ENCODE assay signal across 16 cellular contexts in genomic region chr4:1478766-1479355, GRCh38.
DNase-seq lines count a peak whose midpoint lies in the region; ATAC-seq, FAIRE-seq and TF ChIP-seq lines count a peak whose summit lies in the region.
"Had no signal": no experiment of that assay in that cellular context is flagged by ENCODE, and none has a peak within 500 bp of the region (broad histone marks: within the 10 kb centered on the region; RNA-seq: fewer than 3 reads in every experiment).

No MANE protein-coding gene starts in this region.

- H3K27ac ChIP-seq in right lobe of liver = no peak overlapping the region
- H3K27ac ChIP-seq in HepG2 (ENCODE audit: extremely low read length, insufficient read depth, low read length) = no peak overlapping the region
- no peak overlapping the region for H3K27ac ChIP-seq in H9 (ENCODE audit: insufficient read length, low read depth, low read length)
- H3K27ac ChIP-seq in kidney (ENCODE audit: low read depth in 2 of 2, low read length in 2 of 2) = no peak overlapping the region
- H3K27ac ChIP-seq in uterus = no peak overlapping the region

- peaks cover 22 to 37% of the 10 kb centered on the region in 2 experiments for H3K9me3 Mint-ChIP-seq in H9

- H3K4ac ChIP-seq in H9 (ENCODE audit: low read depth, low read length) = no peak overlapping the region

- no peak overlapping the region for H3K27ac Mint-ChIP-seq in H9

- no peaks in the 10 kb centered on the region for H3K23me2 ChIP-seq in H9 (ENCODE audit: insufficient read length, low read depth, low read length, poor library complexity, severe bottlenecking)

- H3K27me3 ChIP-seq in right lobe of liver = no peaks in the 10 kb centered on the region
- peaks cover 0 to under 1% of the 10 kb centered on the region in 2 experiments; a peak in 1 of 5 replicates for H3K27me3 ChIP-seq in HepG2 (ENCODE audit: control insufficient read depth in 1 of 2, insufficient read depth in 2 of 2, low read length in 2 of 2)
- no peaks in the 10 kb centered on the region; the same call in 1 of the 2 replicates for H3K27me3 ChIP-seq in H9 (ENCODE audit: insufficient read depth, low read length)
- peaks cover 0 to under 1% of the 10 kb centered on the region in 2 donors for H3K27me3 ChIP-seq in uterus

- 31% methylated on average over 5 of the region's 10 CpGs for WGBS in right lobe of liver (ENCODE audit: insufficient coverage, low coverage, low lambda C conversion rate, missing lambda C conversion rate)
- 10% methylated on average over 7 of the region's 10 CpGs for WGBS in HepG2 (ENCODE audit: low lambda C conversion rate)
- WGBS in H9 (ENCODE audit: extremely low coverage, insufficient read length, low lambda C conversion rate) = no CpG with 5 or more reads among the region's 10 CpGs

- no peak overlapping the region for H3K23ac ChIP-seq in H9 (ENCODE audit: insufficient read length, low read depth, low read length)

- H2BK15ac ChIP-seq in H9 (ENCODE audit: low read depth, low read length) = no peak overlapping the region

- no peak overlapping the region for H2BK20ac ChIP-seq in H9 (ENCODE audit: low read depth, low read length, poor library complexity, severe bottlenecking)

- in situ Hi-C loops in HepG2 (cut with HindIII; ENCODE audit: extremely low pct_ligation_motif_present, low pct_unique_long_range_greater_than_20kb) = no loop called here

- H3K4me2 ChIP-seq in HepG2 (ENCODE audit: low read depth, low read length) = no peak overlapping the region
- H3K4me2 ChIP-seq in H9 (ENCODE audit: insufficient read depth, insufficient read length, low read length) = no peak overlapping the region

- peaks cover 30% of the 10 kb centered on the region for H3K27me3 Mint-ChIP-seq in H9 (ENCODE audit: low read depth)

- H2BK120ac ChIP-seq in H9 (ENCODE audit: low read depth, low read length, poor library complexity, severe bottlenecking) = no peak overlapping the region

- no peak for FAIRE-seq in HepG2 (lab: Jason Lieb, UNC)
- no peak for FAIRE-seq in kidney (lab: Jason Lieb, UNC)
- FAIRE-seq: H54 had no signal

- H3K36me3 Mint-ChIP-seq in H9 (ENCODE audit: insufficient read depth in 1 of 3, low read depth in 3 of 3) = peaks cover 0 to 1% (median 0%) of the 10 kb centered on the region in 3 experiments; a peak in 2 of 7 replicates

- H2AK5ac ChIP-seq in H9 (ENCODE audit: insufficient read length, low read length) = no peak overlapping the region

- peak in 2 of 3 donors; percentile 10 to 30 for DNase-seq in right lobe of liver
- no peak for DNase-seq in HepG2 (ENCODE audit: low spot score)
- DNase-seq in H9 = peak; percentile 28
- DNase-seq in kidney = peak; percentile 30
- peak; percentile 2 to 3 for DNase-seq in uterus
- no peak for DNase-seq in HuH-7 (ENCODE audit: low spot score)
- DNase-seq in foreskin fibroblast = no peak
- DNase-seq: C1 segment of cervical spinal cord, DMS53, NCI-H1436, NCI-H2107, NCI-H345, SHP77 had no signal

- H3K9ac ChIP-seq in HepG2 (ENCODE audit: insufficient read depth, low read depth, low read length) (no peak overlapping the region), H9 (ENCODE audit: extremely low read depth, insufficient read length, low read length) (no peak overlapping the region), kidney (ENCODE audit: low read length in 2 of 2) (no peak overlapping the region)

- H3K4me3 ChIP-seq in right lobe of liver (no peak overlapping the region), HepG2 (replicated peaks in 1 of 3; ENCODE audit: insufficient read depth in 1 of 3, low read depth in 2 of 3, low read length in 3 of 3) (no peak overlapping the region), kidney (ENCODE audit: low read length in 2 of 2) (no peak overlapping the region), uterus (no peak overlapping the region), foreskin fibroblast (ENCODE audit: low read depth in 1 of 2, low read length in 2 of 2) (no peak overlapping the region)

- no peak overlapping the region for H4K8ac ChIP-seq in H9 (replicated peaks; ENCODE audit: insufficient read length, low read depth, low read length)

- no peak overlapping the region for H3K56ac ChIP-seq in H9 (ENCODE audit: insufficient read length, low read depth, low read length)

- H3K4me3 Mint-ChIP-seq in H9 = no peak overlapping the region

- H2BK12ac ChIP-seq in H9 (ENCODE audit: insufficient read length, low read depth, low read length) = no peak overlapping the region

- H4K91ac ChIP-seq in H9 (ENCODE audit: insufficient read length, low read depth, low read length) = no peak overlapping the region

- no peaks in the 10 kb centered on the region for H3K9me3 ChIP-seq in right lobe of liver
- H3K9me3 ChIP-seq in HepG2 (ENCODE audit: low read length) = peaks cover 8% of the 10 kb centered on the region; the same call in 1 of the 2 replicates
- peaks cover 9% of the 10 kb centered on the region for H3K9me3 ChIP-seq in H9 (ENCODE audit: control insufficient read depth, low read depth, low read length)
- peaks cover 2 to 12% of the 10 kb centered on the region in 2 donors for H3K9me3 ChIP-seq in kidney (ENCODE audit: control insufficient read depth in 1 of 2, low read length in 2 of 2)
- H3K9me3 ChIP-seq in uterus = peaks cover 0 to 6% of the 10 kb centered on the region in 2 donors

- H4K20me1 ChIP-seq in HepG2 (ENCODE audit: insufficient read depth, low read length) (no peaks in the 10 kb centered on the region), H9 (ENCODE audit: control insufficient read depth, insufficient read depth, insufficient read length) (no peaks in the 10 kb centered on the region)

- no peak overlapping the region for H3T11ph ChIP-seq in H9 (ENCODE audit: low read length)

- H2BK5ac ChIP-seq in H9 (ENCODE audit: insufficient read length, low read length) = no peak overlapping the region

- H3K4me1 ChIP-seq in right lobe of liver (no peaks in the 10 kb centered on the region), HepG2 (ENCODE audit: insufficient read depth, low read length) (no peaks in the 10 kb centered on the region), H9 (ENCODE audit: insufficient read depth, low read length) (no peaks in the 10 kb centered on the region), kidney (ENCODE audit: control insufficient read depth in 1 of 2, insufficient read depth in 1 of 2, low read depth in 1 of 2, low read length in 2 of 2) (no peaks in the 10 kb centered on the region), uterus (no peaks in the 10 kb centered on the region)
- H3K4me1 ChIP-seq: Caco-2 had no signal

- TF ChIP-seq EP300 in HepG2 (IDR thresholded peaks at IDR 0.05; ENCODE audit: low read depth in 2 of 2, low read length in 2 of 2) (no peak), HepG2 (CRISPR knock-in tag; IDR thresholded peaks at IDR 0.05; ENCODE audit: borderline replicate concordance) (no peak)

- no peaks in the 10 kb centered on the region for H3K79me1 ChIP-seq in H9 (ENCODE audit: insufficient read depth, low read depth, low read length, poor library complexity, severe bottlenecking)

- TF ChIP-seq POLR2A in right lobe of liver (IDR thresholded peaks at IDR 0.05) = no peak
- TF ChIP-seq POLR2A in HepG2 (IDR thresholded peaks at IDR 0.05; ENCODE audit: insufficient read depth in 1 of 2, low read depth in 2 of 2, low read length in 2 of 2) = no peak
- no peak for TF ChIP-seq POLR2A in uterus (IDR thresholded peaks at IDR 0.05)

- TF ChIP-seq CTCF in right lobe of liver (IDR thresholded peaks at IDR 0.05) (no peak), HepG2 (CRISPR knock-in tag; IDR thresholded peaks at IDR 0.05) (no peak), H9 (conservative IDR thresholded peaks at IDR 0.05) (no peak), kidney (IDR thresholded peaks at IDR 0.05; ENCODE audit: borderline replicate concordance, extremely low read depth, insufficient read depth) (no peak), uterus (IDR thresholded peaks at IDR 0.05) (no peak), foreskin fibroblast (IDR thresholded peaks at IDR 0.05; ENCODE audit: low read depth, low read length) (no peak)

- TF ChIP-seq RAD21 in HepG2 (CRISPR knock-in tag; IDR thresholded peaks at IDR 0.05) = no peak

- no peak overlapping the region for H2AFZ ChIP-seq in HepG2 (ENCODE audit: low read length)
- no peak overlapping the region for H2AFZ ChIP-seq in H9 (ENCODE audit: low read length)

- ATAC-seq in right lobe of liver (no peak), HepG2 (no peak)
- ATAC-seq: Panc1 had no signal

- no peak overlapping the region for H3K18ac ChIP-seq in H9 (ENCODE audit: insufficient read length, low read depth, low read length)

- H3K79me2 ChIP-seq in HepG2 (ENCODE audit: insufficient read depth, low read length) = no peaks in the 10 kb centered on the region
- H3K79me2 ChIP-seq in H9 (ENCODE audit: insufficient read depth, low read length) = no peaks in the 10 kb centered on the region

- intact Hi-C loops in right lobe of liver (cut with DNase I) = no loop called here
- intact Hi-C loops in HepG2 (cut with micrococcal nuclease; ENCODE audit: unreplicated experiment) = no loop called here
- intact Hi-C loops in kidney (cut with DNase I) = no loop called here
- intact Hi-C loops in uterus (cut with DNase I; ENCODE audit: low total_unique reads) = no loop called here

- H3K14ac ChIP-seq in H9 (ENCODE audit: insufficient read depth, low read length) = no peak overlapping the region

- H3K36me3 ChIP-seq in right lobe of liver = no peaks in the 10 kb centered on the region
- H3K36me3 ChIP-seq in HepG2 (replicated peaks in 1 of 2; ENCODE audit: control insufficient read depth in 1 of 2, insufficient read depth in 2 of 2, low read length in 2 of 2) = no peaks in the 10 kb centered on the region
- no peaks in the 10 kb centered on the region for H3K36me3 ChIP-seq in kidney (ENCODE audit: control insufficient read depth in 1 of 2, insufficient read depth in 2 of 2, low read length in 2 of 2)
- no peaks in the 10 kb centered on the region for H3K36me3 ChIP-seq in uterus

- H3K4me1 Mint-ChIP-seq in H9 = no peaks in the 10 kb centered on the region

- POLR2A ChIA-PET in HepG2 (lab: Yijun Ruan, JAX) = no interaction called here

- no peak overlapping the region for H4K5ac ChIP-seq in H9 (ENCODE audit: insufficient read length, low read depth, low read length)

- BruUV-seq in HepG2 (replicated peaks; lab: Mats Ljungman, UMichigan) = no TSS peak

- CTCF ChIA-PET in HepG2 (lab: Yijun Ruan, JAX; ENCODE audit: low intra/inter-chr PET ratio, low total read pairs) = no interaction called here

TF ChIP-seq in HepG2, 621 proteins besides CTCF, POLR2A, EP300 and RAD21 (continues in another document):
- TF ChIP-seq ZNF598 (CRISPR knock-in tag; IDR thresholded peaks at IDR 0.05; ENCODE audit: borderline replicate concordance) = no peak

Comparison
In these comparisons a context has a peak if more than half of its experiments do, and no peak if none do; other contexts are left out.
1. DNase-seq: peak in right lobe of liver (2 of 3), H9 (single experiment), kidney (single experiment) and uterus (2 of 2); none in HepG2 (single experiment), HuH-7 (single experiment) and foreskin fibroblast (0 of 2).